1 cellular context compared by ENCODE assay signal in the genomic region with DNA sequence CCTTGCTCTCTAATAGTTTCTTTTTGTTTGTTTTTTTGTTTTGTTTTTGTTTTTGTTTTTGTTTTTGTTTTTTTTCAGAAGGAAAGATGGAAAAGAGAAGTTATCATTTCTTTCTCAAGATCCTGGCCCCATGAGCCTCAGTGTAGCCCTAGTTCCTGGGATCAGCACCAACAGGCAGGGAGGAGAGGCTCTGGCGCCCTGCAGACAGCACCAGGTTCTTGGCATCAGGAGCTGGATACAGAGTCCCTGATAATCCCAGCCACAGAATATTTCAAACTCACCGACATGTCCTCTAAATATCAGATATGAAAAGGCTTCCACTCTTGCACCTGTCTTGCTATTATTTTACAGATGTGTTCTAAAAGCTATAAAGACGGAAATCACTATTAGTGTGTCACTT.
TF ChIP-seq lines count a peak whose summit lies in the region.

No MANE protein-coding gene starts in this region.

TF ChIP-seq in GM12878, 131 proteins besides CTCF, POLR2A, EP300 and RAD21:
- TF ChIP-seq, protein P1, sequence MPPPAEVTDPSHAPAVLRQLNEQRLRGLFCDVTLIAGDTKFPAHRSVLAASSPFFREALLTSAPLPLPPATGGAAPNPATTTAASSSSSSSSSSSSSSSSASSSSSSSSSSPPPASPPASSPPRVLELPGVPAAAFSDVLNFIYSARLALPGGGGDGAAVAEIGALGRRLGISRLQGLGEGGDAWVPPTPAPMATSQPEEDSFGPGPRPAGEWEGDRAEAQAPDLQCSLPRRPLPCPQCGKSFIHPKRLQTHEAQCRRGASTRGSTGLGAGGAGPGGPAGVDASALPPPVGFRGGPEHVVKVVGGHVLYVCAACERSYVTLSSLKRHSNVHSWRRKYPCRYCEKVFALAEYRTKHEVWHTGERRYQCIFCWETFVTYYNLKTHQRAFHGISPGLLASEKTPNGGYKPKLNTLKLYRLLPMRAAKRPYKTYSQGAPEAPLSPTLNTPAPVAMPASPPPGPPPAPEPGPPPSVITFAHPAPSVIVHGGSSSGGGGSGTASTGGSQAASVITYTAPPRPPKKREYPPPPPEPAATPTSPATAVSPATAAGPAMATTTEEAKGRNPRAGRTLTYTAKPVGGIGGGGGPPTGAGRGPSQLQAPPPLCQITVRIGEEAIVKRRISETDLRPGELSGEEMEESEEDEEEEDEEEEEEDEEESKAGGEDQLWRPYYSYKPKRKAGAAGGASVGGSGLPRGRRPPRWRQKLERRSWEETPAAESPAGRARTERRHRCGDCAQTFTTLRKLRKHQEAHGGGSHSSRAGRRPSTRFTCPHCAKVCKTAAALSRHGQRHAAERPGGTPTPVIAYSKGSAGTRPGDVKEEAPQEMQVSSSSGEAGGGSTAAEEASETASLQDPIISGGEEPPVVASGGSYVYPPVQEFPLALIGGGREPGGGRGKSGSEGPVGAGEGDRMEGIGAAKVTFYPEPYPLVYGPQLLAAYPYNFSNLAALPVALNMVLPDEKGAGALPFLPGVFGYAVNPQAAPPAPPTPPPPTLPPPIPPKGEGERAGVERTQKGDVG (CRISPR knock-in tag; IDR thresholded peaks at IDR 0.05): no peak
- TF ChIP-seq FOS (IDR thresholded peaks at IDR 0.05; ENCODE audit: borderline replicate concordance, extremely low read depth, insufficient read length) (no peak), CHD1 (IDR thresholded peaks at IDR 0.05; ENCODE audit: low read depth, low read length) (no peak), KDM1A (IDR thresholded peaks at IDR 0.05; ENCODE audit: borderline replicate concordance) (no peak), BCL11A (IDR thresholded peaks at IDR 0.05; ENCODE audit: low read depth, low read length) (no peak), CBX3 (IDR thresholded peaks at IDR 0.05; ENCODE audit: borderline replicate concordance, low read depth) (no peak), TBL1XR1 (IDR thresholded peaks at IDR 0.05; ENCODE audit: low read depth, low read length) (no peak), MTA2 (IDR thresholded peaks at IDR 0.05; ENCODE audit: low read depth) (no peak), CBX5 (IDR thresholded peaks at IDR 0.05; ENCODE audit: low read depth) (no peak), RB1 (IDR thresholded peaks at IDR 0.05; ENCODE audit: borderline replicate concordance) (no peak), NFIC (IDR thresholded peaks at IDR 0.05; ENCODE audit: low read depth, low read length) (no peak), POLR2AphosphoS5 (IDR thresholded peaks at IDR 0.05; ENCODE audit: low read length) (no peak), JUNB (IDR thresholded peaks at IDR 0.05) (no peak), NR2F1 (conservative IDR thresholded peaks at IDR 0.05) (no peak)
- TF ChIP-seq, protein P2, sequence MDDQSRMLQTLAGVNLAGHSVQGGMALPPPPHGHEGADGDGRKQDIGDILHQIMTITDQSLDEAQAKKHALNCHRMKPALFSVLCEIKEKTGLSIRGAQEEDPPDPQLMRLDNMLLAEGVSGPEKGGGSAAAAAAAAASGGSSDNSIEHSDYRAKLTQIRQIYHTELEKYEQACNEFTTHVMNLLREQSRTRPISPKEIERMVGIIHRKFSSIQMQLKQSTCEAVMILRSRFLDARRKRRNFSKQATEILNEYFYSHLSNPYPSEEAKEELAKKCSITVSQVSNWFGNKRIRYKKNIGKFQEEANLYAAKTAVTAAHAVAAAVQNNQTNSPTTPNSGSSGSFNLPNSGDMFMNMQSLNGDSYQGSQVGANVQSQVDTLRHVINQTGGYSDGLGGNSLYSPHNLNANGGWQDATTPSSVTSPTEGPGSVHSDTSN (IDR thresholded peaks at IDR 0.05; ENCODE audit: insufficient replicate concordance, low read depth, low read length): no peak
- TF ChIP-seq, protein P3, sequence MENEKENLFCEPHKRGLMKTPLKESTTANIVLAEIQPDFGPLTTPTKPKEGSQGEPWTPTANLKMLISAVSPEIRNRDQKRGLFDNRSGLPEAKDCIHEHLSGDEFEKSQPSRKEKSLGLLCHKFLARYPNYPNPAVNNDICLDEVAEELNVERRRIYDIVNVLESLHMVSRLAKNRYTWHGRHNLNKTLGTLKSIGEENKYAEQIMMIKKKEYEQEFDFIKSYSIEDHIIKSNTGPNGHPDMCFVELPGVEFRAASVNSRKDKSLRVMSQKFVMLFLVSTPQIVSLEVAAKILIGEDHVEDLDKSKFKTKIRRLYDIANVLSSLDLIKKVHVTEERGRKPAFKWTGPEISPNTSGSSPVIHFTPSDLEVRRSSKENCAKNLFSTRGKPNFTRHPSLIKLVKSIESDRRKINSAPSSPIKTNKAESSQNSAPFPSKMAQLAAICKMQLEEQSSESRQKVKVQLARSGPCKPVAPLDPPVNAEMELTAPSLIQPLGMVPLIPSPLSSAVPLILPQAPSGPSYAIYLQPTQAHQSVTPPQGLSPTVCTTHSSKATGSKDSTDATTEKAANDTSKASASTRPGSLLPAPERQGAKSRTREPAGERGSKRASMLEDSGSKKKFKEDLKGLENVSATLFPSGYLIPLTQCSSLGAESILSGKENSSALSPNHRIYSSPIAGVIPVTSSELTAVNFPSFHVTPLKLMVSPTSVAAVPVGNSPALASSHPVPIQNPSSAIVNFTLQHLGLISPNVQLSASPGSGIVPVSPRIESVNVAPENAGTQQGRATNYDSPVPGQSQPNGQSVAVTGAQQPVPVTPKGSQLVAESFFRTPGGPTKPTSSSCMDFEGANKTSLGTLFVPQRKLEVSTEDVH (IDR thresholded peaks at IDR 0.05; ENCODE audit: low read depth, partially characterized antibody): no peak
- TF ChIP-seq, protein P4, sequence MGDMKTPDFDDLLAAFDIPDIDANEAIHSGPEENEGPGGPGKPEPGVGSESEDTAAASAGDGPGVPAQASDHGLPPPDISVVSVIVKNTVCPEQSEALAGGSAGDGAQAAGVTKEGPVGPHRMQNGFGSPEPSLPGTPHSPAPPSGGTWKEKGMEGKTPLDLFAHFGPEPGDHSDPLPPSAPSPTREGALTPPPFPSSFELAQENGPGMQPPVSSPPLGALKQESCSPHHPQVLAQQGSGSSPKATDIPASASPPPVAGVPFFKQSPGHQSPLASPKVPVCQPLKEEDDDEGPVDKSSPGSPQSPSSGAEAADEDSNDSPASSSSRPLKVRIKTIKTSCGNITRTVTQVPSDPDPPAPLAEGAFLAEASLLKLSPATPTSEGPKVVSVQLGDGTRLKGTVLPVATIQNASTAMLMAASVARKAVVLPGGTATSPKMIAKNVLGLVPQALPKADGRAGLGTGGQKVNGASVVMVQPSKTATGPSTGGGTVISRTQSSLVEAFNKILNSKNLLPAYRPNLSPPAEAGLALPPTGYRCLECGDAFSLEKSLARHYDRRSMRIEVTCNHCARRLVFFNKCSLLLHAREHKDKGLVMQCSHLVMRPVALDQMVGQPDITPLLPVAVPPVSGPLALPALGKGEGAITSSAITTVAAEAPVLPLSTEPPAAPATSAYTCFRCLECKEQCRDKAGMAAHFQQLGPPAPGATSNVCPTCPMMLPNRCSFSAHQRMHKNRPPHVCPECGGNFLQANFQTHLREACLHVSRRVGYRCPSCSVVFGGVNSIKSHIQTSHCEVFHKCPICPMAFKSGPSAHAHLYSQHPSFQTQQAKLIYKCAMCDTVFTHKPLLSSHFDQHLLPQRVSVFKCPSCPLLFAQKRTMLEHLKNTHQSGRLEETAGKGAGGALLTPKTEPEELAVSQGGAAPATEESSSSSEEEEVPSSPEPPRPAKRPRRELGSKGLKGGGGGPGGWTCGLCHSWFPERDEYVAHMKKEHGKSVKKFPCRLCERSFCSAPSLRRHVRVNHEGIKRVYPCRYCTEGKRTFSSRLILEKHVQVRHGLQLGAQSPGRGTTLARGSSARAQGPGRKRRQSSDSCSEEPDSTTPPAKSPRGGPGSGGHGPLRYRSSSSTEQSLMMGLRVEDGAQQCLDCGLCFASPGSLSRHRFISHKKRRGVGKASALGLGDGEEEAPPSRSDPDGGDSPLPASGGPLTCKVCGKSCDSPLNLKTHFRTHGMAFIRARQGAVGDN (IDR thresholded peaks at IDR 0.05): no peak
- TF ChIP-seq, protein P5, sequence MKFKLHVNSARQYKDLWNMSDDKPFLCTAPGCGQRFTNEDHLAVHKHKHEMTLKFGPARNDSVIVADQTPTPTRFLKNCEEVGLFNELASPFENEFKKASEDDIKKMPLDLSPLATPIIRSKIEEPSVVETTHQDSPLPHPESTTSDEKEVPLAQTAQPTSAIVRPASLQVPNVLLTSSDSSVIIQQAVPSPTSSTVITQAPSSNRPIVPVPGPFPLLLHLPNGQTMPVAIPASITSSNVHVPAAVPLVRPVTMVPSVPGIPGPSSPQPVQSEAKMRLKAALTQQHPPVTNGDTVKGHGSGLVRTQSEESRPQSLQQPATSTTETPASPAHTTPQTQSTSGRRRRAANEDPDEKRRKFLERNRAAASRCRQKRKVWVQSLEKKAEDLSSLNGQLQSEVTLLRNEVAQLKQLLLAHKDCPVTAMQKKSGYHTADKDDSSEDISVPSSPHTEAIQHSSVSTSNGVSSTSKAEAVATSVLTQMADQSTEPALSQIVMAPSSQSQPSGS (IDR thresholded peaks at IDR 0.05; ENCODE audit: low read length): no peak
- TF ChIP-seq, protein P6, sequence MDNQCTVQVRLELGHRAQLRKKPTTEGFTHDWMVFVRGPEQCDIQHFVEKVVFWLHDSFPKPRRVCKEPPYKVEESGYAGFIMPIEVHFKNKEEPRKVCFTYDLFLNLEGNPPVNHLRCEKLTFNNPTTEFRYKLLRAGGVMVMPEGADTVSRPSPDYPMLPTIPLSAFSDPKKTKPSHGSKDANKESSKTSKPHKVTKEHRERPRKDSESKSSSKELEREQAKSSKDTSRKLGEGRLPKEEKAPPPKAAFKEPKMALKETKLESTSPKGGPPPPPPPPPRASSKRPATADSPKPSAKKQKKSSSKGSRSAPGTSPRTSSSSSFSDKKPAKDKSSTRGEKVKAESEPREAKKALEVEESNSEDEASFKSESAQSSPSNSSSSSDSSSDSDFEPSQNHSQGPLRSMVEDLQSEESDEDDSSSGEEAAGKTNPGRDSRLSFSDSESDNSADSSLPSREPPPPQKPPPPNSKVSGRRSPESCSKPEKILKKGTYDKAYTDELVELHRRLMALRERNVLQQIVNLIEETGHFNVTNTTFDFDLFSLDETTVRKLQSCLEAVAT (IDR thresholded peaks at IDR 0.05): no peak
- TF ChIP-seq, protein P7, sequence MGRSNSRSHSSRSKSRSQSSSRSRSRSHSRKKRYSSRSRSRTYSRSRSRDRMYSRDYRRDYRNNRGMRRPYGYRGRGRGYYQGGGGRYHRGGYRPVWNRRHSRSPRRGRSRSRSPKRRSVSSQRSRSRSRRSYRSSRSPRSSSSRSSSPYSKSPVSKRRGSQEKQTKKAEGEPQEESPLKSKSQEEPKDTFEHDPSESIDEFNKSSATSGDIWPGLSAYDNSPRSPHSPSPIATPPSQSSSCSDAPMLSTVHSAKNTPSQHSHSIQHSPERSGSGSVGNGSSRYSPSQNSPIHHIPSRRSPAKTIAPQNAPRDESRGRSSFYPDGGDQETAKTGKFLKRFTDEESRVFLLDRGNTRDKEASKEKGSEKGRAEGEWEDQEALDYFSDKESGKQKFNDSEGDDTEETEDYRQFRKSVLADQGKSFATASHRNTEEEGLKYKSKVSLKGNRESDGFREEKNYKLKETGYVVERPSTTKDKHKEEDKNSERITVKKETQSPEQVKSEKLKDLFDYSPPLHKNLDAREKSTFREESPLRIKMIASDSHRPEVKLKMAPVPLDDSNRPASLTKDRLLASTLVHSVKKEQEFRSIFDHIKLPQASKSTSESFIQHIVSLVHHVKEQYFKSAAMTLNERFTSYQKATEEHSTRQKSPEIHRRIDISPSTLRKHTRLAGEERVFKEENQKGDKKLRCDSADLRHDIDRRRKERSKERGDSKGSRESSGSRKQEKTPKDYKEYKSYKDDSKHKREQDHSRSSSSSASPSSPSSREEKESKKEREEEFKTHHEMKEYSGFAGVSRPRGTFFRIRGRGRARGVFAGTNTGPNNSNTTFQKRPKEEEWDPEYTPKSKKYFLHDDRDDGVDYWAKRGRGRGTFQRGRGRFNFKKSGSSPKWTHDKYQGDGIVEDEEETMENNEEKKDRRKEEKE (IDR thresholded peaks at IDR 0.05): no peak
